1 cellular context compared by ENCODE assay signal in the genomic region with DNA sequence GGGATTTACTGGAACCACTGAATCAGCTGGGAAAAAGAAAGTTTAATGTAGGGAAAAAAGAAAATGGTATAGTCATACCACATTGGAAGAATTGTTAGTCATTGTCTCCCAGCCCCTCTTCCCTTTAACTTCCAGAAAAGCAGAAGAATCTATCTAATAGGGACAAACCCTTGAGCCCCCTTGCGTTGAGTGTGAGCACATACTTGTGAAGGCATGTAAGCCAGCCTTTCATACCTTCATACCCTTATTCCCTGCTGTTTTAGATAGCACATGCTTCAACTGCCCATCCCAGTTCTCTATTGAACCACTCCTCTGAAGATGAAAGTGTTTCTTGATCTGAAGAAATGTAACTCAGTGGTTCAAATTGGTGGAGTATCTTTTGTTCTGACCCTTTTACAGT.
TF ChIP-seq lines count a peak whose summit lies in the region.

No MANE protein-coding gene starts in this region.

TF ChIP-seq in GM23338, 12 proteins besides CTCF, POLR2A, EP300 and RAD21 (continued from another document):
- TF ChIP-seq, protein P1, sequence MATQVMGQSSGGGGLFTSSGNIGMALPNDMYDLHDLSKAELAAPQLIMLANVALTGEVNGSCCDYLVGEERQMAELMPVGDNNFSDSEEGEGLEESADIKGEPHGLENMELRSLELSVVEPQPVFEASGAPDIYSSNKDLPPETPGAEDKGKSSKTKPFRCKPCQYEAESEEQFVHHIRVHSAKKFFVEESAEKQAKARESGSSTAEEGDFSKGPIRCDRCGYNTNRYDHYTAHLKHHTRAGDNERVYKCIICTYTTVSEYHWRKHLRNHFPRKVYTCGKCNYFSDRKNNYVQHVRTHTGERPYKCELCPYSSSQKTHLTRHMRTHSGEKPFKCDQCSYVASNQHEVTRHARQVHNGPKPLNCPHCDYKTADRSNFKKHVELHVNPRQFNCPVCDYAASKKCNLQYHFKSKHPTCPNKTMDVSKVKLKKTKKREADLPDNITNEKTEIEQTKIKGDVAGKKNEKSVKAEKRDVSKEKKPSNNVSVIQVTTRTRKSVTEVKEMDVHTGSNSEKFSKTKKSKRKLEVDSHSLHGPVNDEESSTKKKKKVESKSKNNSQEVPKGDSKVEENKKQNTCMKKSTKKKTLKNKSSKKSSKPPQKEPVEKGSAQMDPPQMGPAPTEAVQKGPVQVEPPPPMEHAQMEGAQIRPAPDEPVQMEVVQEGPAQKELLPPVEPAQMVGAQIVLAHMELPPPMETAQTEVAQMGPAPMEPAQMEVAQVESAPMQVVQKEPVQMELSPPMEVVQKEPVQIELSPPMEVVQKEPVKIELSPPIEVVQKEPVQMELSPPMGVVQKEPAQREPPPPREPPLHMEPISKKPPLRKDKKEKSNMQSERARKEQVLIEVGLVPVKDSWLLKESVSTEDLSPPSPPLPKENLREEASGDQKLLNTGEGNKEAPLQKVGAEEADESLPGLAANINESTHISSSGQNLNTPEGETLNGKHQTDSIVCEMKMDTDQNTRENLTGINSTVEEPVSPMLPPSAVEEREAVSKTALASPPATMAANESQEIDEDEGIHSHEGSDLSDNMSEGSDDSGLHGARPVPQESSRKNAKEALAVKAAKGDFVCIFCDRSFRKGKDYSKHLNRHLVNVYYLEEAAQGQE (IDR thresholded peaks at IDR 0.05; ENCODE audit: unreplicated experiment), result no peak
- TF ChIP-seq JUNB (IDR thresholded peaks at IDR 0.05; ENCODE audit: unreplicated experiment) (no peak), POLR2AphosphoS5 (IDR thresholded peaks at IDR 0.05; ENCODE audit: low read depth) (no peak), ZNF114 (CRISPR knock-in tag; IDR thresholded peaks at IDR 0.05) (no peak), EZH2phosphoT487 (IDR thresholded peaks at IDR 0.05; ENCODE audit: unreplicated experiment) (no peak)
- TF ChIP-seq, protein P2, sequence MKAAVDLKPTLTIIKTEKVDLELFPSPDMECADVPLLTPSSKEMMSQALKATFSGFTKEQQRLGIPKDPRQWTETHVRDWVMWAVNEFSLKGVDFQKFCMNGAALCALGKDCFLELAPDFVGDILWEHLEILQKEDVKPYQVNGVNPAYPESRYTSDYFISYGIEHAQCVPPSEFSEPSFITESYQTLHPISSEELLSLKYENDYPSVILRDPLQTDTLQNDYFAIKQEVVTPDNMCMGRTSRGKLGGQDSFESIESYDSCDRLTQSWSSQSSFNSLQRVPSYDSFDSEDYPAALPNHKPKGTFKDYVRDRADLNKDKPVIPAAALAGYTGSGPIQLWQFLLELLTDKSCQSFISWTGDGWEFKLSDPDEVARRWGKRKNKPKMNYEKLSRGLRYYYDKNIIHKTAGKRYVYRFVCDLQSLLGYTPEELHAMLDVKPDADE (IDR thresholded peaks at IDR 0.05), result no peak
